ENCODE assay signal across 22 cellular contexts in genomic region chr5:53604309-53604708, GRCh38.
"Had no signal": no experiment of that assay in that cellular context is flagged by ENCODE, and none has a peak within 500 bp of the region (broad histone marks: within the 10 kb centered on the region; RNA-seq: fewer than 3 reads in every experiment).

No MANE protein-coding gene starts in this region.

- H3K27me3 ChIP-seq: dorsolateral prefrontal cortex, esophagus muscularis mucosa, gastrocnemius medialis, heart right ventricle, sigmoid colon, stomach, transverse colon had no signal

- ATAC-seq: effector memory CD8-positive, alpha-beta T cell; gastrocnemius medialis; natural killer cell treated with Interleukin-12 subunit alpha and Interleukin-12 subunit beta and Interleukin-15 and Interleukin-18, amount 100 ng/mL, for 72 hours; psoas muscle had no signal

- H3K4me3 Mint-ChIP-seq: effector memory CD8-positive, alpha-beta T cell; natural killer cell treated with Interleukin-12 subunit alpha and Interleukin-12 subunit beta and Interleukin-15 and Interleukin-18, amount 100 ng/mL, for 72 hours had no signal

- FAIRE-seq: keratinocyte had no signal

- DNase-seq: cortex of kidney; dorsolateral prefrontal cortex; effector memory CD8-positive, alpha-beta T cell; gastrocnemius medialis; heart right ventricle; hypothalamus; left ventricle myocardium inferior; mesenchymal stem cell; midbrain; psoas muscle; sigmoid colon; stimulated activated CD4-positive, alpha-beta T cell treated with anti-CD3 and anti-CD28 coated beads, Interleukin-2, amount 100 ng/mL, for 24 hours; stimulated activated naive CD4-positive, alpha-beta T cell; stomach; substantia nigra; transverse colon had no signal

- H3K9me3 ChIP-seq: esophagus muscularis mucosa, gastrocnemius medialis, heart right ventricle, left ventricle myocardium inferior, psoas muscle, sigmoid colon, stomach, thoracic aorta, transverse colon had no signal

- H3K27me3 Mint-ChIP-seq: effector memory CD8-positive, alpha-beta T cell; natural killer cell treated with Interleukin-12 subunit alpha and Interleukin-12 subunit beta and Interleukin-15 and Interleukin-18, amount 100 ng/mL, for 72 hours had no signal

- H3K27ac ChIP-seq: dorsolateral prefrontal cortex, esophagus muscularis mucosa, gastrocnemius medialis, heart right ventricle, left ventricle myocardium inferior, psoas muscle, sigmoid colon, skin epidermis, stomach, thoracic aorta, transverse colon had no signal

- H3K27ac Mint-ChIP-seq: effector memory CD8-positive, alpha-beta T cell; natural killer cell treated with Interleukin-12 subunit alpha and Interleukin-12 subunit beta and Interleukin-15 and Interleukin-18, amount 100 ng/mL, for 72 hours had no signal

- H3K9me3 Mint-ChIP-seq: effector memory CD8-positive, alpha-beta T cell; natural killer cell treated with Interleukin-12 subunit alpha and Interleukin-12 subunit beta and Interleukin-15 and Interleukin-18, amount 100 ng/mL, for 72 hours had no signal

- H3K4me3 ChIP-seq: dorsolateral prefrontal cortex, esophagus muscularis mucosa, gastrocnemius medialis, heart right ventricle, left ventricle myocardium inferior, lung, psoas muscle, sigmoid colon, skin epidermis, stomach, thoracic aorta, transverse colon had no signal
